Comparison of ENCODE assay signal across 8 cellular contexts in the genomic region with DNA sequence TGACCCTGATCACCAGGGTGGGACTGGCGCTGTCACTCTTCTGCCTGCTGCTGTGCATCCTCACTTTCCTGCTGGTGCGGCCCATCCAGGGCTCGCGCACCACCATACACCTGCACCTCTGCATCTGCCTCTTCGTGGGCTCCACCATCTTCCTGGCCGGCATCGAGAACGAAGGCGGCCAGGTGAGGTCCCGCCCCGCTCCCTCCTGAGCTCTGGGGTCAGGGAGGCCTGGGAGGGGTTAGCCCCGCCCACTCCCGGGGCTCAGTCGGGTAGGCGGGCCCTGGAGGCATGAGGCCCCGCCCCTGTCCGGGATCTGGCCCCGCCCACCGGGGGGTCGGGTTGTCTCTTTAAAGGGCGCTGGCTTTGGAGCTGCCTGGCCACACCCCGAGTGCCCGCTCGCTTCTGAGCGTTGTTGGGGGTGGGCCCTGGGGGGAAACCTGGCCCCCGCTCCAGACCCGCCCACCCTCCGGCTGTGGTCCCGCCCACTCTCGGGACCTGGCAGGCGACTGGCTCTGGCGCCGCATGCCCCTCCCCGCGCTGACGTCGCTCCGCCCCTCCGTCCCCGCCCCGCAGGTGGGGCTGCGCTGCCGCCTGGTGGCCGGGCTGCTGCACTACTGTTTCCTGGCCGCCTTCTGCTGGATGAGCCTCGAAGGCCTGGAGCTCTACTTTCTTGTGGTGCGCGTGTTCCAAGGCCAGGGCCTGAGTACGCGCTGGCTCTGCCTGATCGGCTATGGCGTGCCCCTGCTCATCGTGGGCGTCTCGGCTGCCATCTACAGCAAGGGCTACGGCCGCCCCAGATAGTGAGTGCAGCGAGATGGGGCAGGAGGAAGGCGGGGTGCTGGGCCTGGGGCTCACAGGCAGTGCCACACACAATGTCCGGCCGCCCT. TPM values are rescaled to one million over a fixed set of nuclear protein-coding genes. Genes with fewer than 3 reads are reported as not detected.
DNase-seq lines count a peak whose midpoint lies in the region; ATAC-seq and TF ChIP-seq lines count a peak whose summit lies in the region.

No MANE protein-coding gene starts in this region.

- TF ChIP-seq POLR2A in right lobe of liver (IDR thresholded peaks at IDR 0.05): no peak

- intact Hi-C loops in dorsolateral prefrontal cortex (cut with DNase I): loop anchor here (5.0 kb wide), 1 partner anchor 269 kb away; the partner anchor contains the start of gene ASF1B (in 2 of the 2)
- intact Hi-C loops in right lobe of liver (cut with DNase I): no loop called here

- H3K9me3 ChIP-seq in right lobe of liver: no peaks in the 10 kb centered on the region

- H3K4me1 ChIP-seq in right lobe of liver: peaks cover 0 to 3% (median 0%) of the 10 kb centered on the region in 4 donors

- H3K36me3 ChIP-seq in right lobe of liver: peaks cover 0 to 56% (median 27%) of the 10 kb centered on the region in 4 donors

- DNase-seq in NK-92 treated with Interleukin-12 subunit alpha and Interleukin-12 subunit beta, amount 100 ng/mL, for 24 hours (lab: John Stamatoyannopoulos, UW): peak; percentile 69
- DNase-seq in NK-92 (lab: John Stamatoyannopoulos, UW; ENCODE audit: unreplicated experiment) (no peak), NCI-H69 (lab: John Stamatoyannopoulos, UW) (peak; percentile 96), dorsolateral prefrontal cortex (peak; percentile 83 to 95 (median 89)), right lobe of liver (peak; percentile 81 to 89 (median 88))
- DNase-seq in activated CD4-positive, alpha-beta T cell treated with anti-CD3 and anti-CD28 coated beads, Interleukin-2, amount 50 U/mL, for 48 hours: peak; percentile 93
- peak; percentile 87 to 94 for DNase-seq in stimulated activated CD4-positive, alpha-beta T cell treated with anti-CD3 and anti-CD28 coated beads, Interleukin-4, amount 100 ng/mL, for 48 hours (ENCODE audit: low read depth in 2 of 2)

- H3K27me3 ChIP-seq in dorsolateral prefrontal cortex (no peaks in the 10 kb centered on the region), right lobe of liver (no peaks in the 10 kb centered on the region)

- peak overlapping the region; percentile 16 to 69 (median 51) for H3K4me3 ChIP-seq in dorsolateral prefrontal cortex
- peak overlapping the region in 2 of 3 donors; percentile 20 to 45 for H3K4me3 ChIP-seq in right lobe of liver

- 80% methylated on average over 2 of the region's 61 CpGs for WGBS in right lobe of liver (ENCODE audit: insufficient coverage, low coverage, low lambda C conversion rate, missing lambda C conversion rate)

- peak overlapping the region in 56 of 59 donors; percentile 14 to 89 (median 74) for H3K27ac ChIP-seq in dorsolateral prefrontal cortex
- H3K27ac ChIP-seq in right lobe of liver: no peak overlapping the region

- peak; percentile 38 for ATAC-seq in HG03139 (IDR thresholded peaks at IDR 0.05; ENCODE audit: unreplicated experiment)
- ATAC-seq in right lobe of liver: peak; percentile 87 to 95 (median 90)

- TF ChIP-seq CTCF in dorsolateral prefrontal cortex (IDR thresholded peaks at IDR 0.05 in 54 of 56, conservative IDR thresholded peaks at IDR 0.05 in 2 of 56; ENCODE audit: low read depth in 1 of 56, partially characterized antibody in 56 of 56): peak; percentile 64 to 99 (median 95)
- peak; percentile 80 to 97 (median 88) for TF ChIP-seq CTCF in right lobe of liver (IDR thresholded peaks at IDR 0.05)

RNA-seq across cellular contexts. Expression of gene DDX39A, which starts 13.1 kb away (rescaled TPM):
- total RNA-seq in dorsolateral prefrontal cortex: 10 to 100 TPM; 17.5 to 45.6 (median 29.1) TPM
- 10 to 100 TPM; 12.9 to 34.5 (median 24.6) TPM for total RNA-seq in right lobe of liver

RNA-seq across cellular contexts. Expression of gene ADGRE5, which starts 24.8 kb away (rescaled TPM):
- total RNA-seq in dorsolateral prefrontal cortex (10 to 100 TPM in 67 of 120 experiments, 1 to 10 TPM in 53; 3.9 to 39.0 (median 10.7) TPM), right lobe of liver (10 to 100 TPM in 5 of 6 experiments, 1 to 10 TPM in 1; 7.9 to 21.5 (median 15.3) TPM)

RNA-seq across cellular contexts. Expression of gene PKN1, which starts 27.1 kb away (rescaled TPM):
- total RNA-seq in dorsolateral prefrontal cortex (100 to 1,000 TPM in 6 of 120 experiments, 10 to 100 TPM in 114; 45.9 to 129 (median 73.3) TPM), right lobe of liver (10 to 100 TPM; 19.5 to 49.4 (median 34.1) TPM)

Comparison
In these comparisons a context has a peak if more than half of its experiments do, and no peak if none do; other contexts are left out.
1. H3K27ac ChIP-seq: peak in dorsolateral prefrontal cortex (56 of 59); none in right lobe of liver (0 of 3).
2. intact Hi-C loops: an anchor here in dorsolateral prefrontal cortex (5.0 kb wide); none called in right lobe of liver.